ENCODE assay signal across 25 cellular contexts in genomic region chr17:7283471-7284216, GRCh38. TPM values are rescaled to one million over a fixed set of nuclear protein-coding genes. Genes with fewer than 3 reads are reported as not detected.
DNase-seq lines count a peak whose midpoint lies in the region; ATAC-seq and TF ChIP-seq lines count a peak whose summit lies in the region.
"Had no signal": no experiment of that assay in that cellular context is flagged by ENCODE, and none has a peak within 500 bp of the region (broad histone marks: within the 10 kb centered on the region; RNA-seq: fewer than 3 reads in every experiment).

No MANE protein-coding gene starts in this region.

- ATAC-seq in right cardiac atrium: no peak
- no peak for ATAC-seq in left cardiac atrium
- no peak for ATAC-seq in GM21381 (IDR thresholded peaks at IDR 0.05; ENCODE audit: unreplicated experiment)

- no peaks in the 10 kb centered on the region for H3K27me3 ChIP-seq in right cardiac atrium (ENCODE audit: control insufficient read depth, insufficient read depth)
- H3K27me3 ChIP-seq in osteoblast (ENCODE audit: insufficient read depth, low read length): peaks cover 48% of the 10 kb centered on the region
- no peaks in the 10 kb centered on the region for H3K27me3 ChIP-seq in prostate gland (replicated peaks; ENCODE audit: insufficient read depth)
- H3K27me3 ChIP-seq: breast epithelium, uterus had no signal

- peaks cover 47% of the 10 kb centered on the region for H3K4me1 Mint-ChIP-seq in dendritic cell treated with granulocyte-macrophage colony-stimulating factor and Interleukin-4, amounts not matched to agents 40 ng/mL and 50 ng/mL, for 4 days (ENCODE audit: low read depth)

- 80% methylated on average over 18 of the region's 18 CpGs for WGBS in right cardiac atrium
- WGBS in prostate gland: 88% methylated on average over 17 of the region's 18 CpGs

- H3K36me3 ChIP-seq in osteoblast (ENCODE audit: insufficient read depth, low read length) (no peaks in the 10 kb centered on the region), prostate gland (no peaks in the 10 kb centered on the region)
- H3K36me3 ChIP-seq: breast epithelium, uterus had no signal

- DNase-seq in right cardiac atrium: no peak
- no peak for DNase-seq in left cardiac atrium
- peak; percentile 68 for DNase-seq in osteoblast (ENCODE audit: insufficient read length, low spot score, missing footprints)
- no peak for DNase-seq in iPS-NIHi7 (ENCODE audit: extremely low spot score)
- DNase-seq in DMS79 treated with DMSO at 0.1 percent for 48 hours (lab: John Stamatoyannopoulos, UW): no peak
- no peak for DNase-seq in prostate gland (ENCODE audit: low spot score)
- DNase-seq: activated CD8-positive, alpha-beta memory T cell treated with anti-CD3 and anti-CD28 coated beads, Interleukin-2, amount 50 U/mL, for 48 hours; activated gamma-delta T cell; kidney; MV-4-11; naive B cell; NCI-H187 treated with DMSO at 0.1 percent for 48 hours; NCI-H774; SIG-M5; stimulated activated CD4-positive, alpha-beta T cell treated with anti-CD3 and anti-CD28 coated beads, Interleukin-4, amount 100 ng/mL, for 24 hours; substantia nigra; uterus had no signal

- H3K4me2 ChIP-seq in osteoblast (ENCODE audit: insufficient read depth, low read length): no peak overlapping the region

- no peaks in the 10 kb centered on the region for H4K20me1 ChIP-seq in osteoblast (ENCODE audit: insufficient read depth, low read length)

- TF ChIP-seq CTCF in osteoblast (IDR thresholded peaks at IDR 0.05; ENCODE audit: extremely low read depth, low read depth, low read length) (no peak), prostate gland (IDR thresholded peaks at IDR 0.05) (no peak)

- no peak overlapping the region for H2AFZ ChIP-seq in osteoblast (ENCODE audit: low read length)

- H3K9me3 Mint-ChIP-seq in dendritic cell treated with granulocyte-macrophage colony-stimulating factor and Interleukin-4, amounts not matched to agents 40 ng/mL and 50 ng/mL, for 4 days: no peaks in the 10 kb centered on the region
- H3K9me3 Mint-ChIP-seq: naive B cell; T-helper 1 cell treated with Interleukin-12 subunit alpha and Interleukin-12 subunit beta and Interleukin-4 antibody, amounts not matched to agents 30 μg/mL and 1 μg/mL, for 36 hours had no signal

- intact Hi-C loops in right cardiac atrium (cut with DNase I): loop anchor here in 1 of 4 donors (10.0 kb wide), 1 partner anchor 61 kb away; no protein-coding TSS in a partner anchor
- intact Hi-C loops in left cardiac atrium (cut with DNase I): loop anchor here in 1 of 2 donors (5.0 kb wide), 1 partner anchor 64 kb away; no protein-coding TSS in a partner anchor
- intact Hi-C loops in dendritic cell treated with granulocyte-macrophage colony-stimulating factor and Interleukin-4, amounts not matched to agents 40 ng/mL and 50 ng/mL, for 4 days (cut with micrococcal nuclease): loop anchor here (5.0 to 10.0 kb wide), 2 partner anchors 41 to 51 kb away; partner anchors contain the start of genes ACAP1 and GABARAP
- intact Hi-C loops in prostate gland (cut with DNase I): loop anchor here (10.0 kb wide), 1 partner anchor 239 kb away; the partner anchor contains the start of gene SLC16A11

- H3K4me1 ChIP-seq in right cardiac atrium (ENCODE audit: control insufficient read depth, insufficient read depth, low read length) (no peaks in the 10 kb centered on the region), osteoblast (ENCODE audit: insufficient read depth, low read length) (peaks cover 9% of the 10 kb centered on the region), prostate gland (replicated peaks) (peaks cover 9% of the 10 kb centered on the region)

- peak overlapping the region; percentile 57 for H3K27ac Mint-ChIP-seq in dendritic cell treated with granulocyte-macrophage colony-stimulating factor and Interleukin-4, amounts not matched to agents 40 ng/mL and 50 ng/mL, for 4 days
- H3K27ac Mint-ChIP-seq: T-helper 1 cell treated with Interleukin-12 subunit alpha and Interleukin-12 subunit beta and Interleukin-4 antibody, amounts not matched to agents 30 μg/mL and 1 μg/mL, for 36 hours had no signal

- H3K4me3 Mint-ChIP-seq in dendritic cell treated with granulocyte-macrophage colony-stimulating factor and Interleukin-4, amounts not matched to agents 40 ng/mL and 50 ng/mL, for 4 days: no peak overlapping the region
- H3K4me3 Mint-ChIP-seq: T-helper 1 cell treated with Interleukin-12 subunit alpha and Interleukin-12 subunit beta and Interleukin-4 antibody, amounts not matched to agents 30 μg/mL and 1 μg/mL, for 36 hours had no signal

- H3K9me3 ChIP-seq in right cardiac atrium (ENCODE audit: control insufficient read depth, low read length) (no peaks in the 10 kb centered on the region), osteoblast (ENCODE audit: low read depth, low read length) (no peaks in the 10 kb centered on the region), prostate gland (no peaks in the 10 kb centered on the region)
- H3K9me3 ChIP-seq: breast epithelium, uterus had no signal

- no peaks in the 10 kb centered on the region for H3K36me3 Mint-ChIP-seq in dendritic cell treated with granulocyte-macrophage colony-stimulating factor and Interleukin-4, amounts not matched to agents 40 ng/mL and 50 ng/mL, for 4 days (ENCODE audit: low read depth)
- H3K36me3 Mint-ChIP-seq: naive B cell had no signal

- no peak for TF ChIP-seq POLR2A in prostate gland (IDR thresholded peaks at IDR 0.05)

- H3K4me3 ChIP-seq in right cardiac atrium (ENCODE audit: low read length): peak overlapping the region; percentile 47
- H3K4me3 ChIP-seq in osteoblast (ENCODE audit: insufficient read depth, low read length): no peak overlapping the region
- no peak overlapping the region for H3K4me3 ChIP-seq in prostate gland
- H3K4me3 ChIP-seq: breast epithelium, uterus had no signal

- no peaks in the 10 kb centered on the region for H3K79me2 ChIP-seq in osteoblast (ENCODE audit: insufficient read depth, low read length)

- H3K27me3 Mint-ChIP-seq in dendritic cell treated with granulocyte-macrophage colony-stimulating factor and Interleukin-4, amounts not matched to agents 40 ng/mL and 50 ng/mL, for 4 days: peaks cover 97% of the 10 kb centered on the region

- H3K27ac ChIP-seq in right cardiac atrium (ENCODE audit: low read length) (peak overlapping the region; percentile 93), osteoblast (ENCODE audit: low read depth, low read length) (no peak overlapping the region), prostate gland (peak overlapping the region in 1 of 2 donors; percentile 27)
- H3K27ac ChIP-seq: breast epithelium, C4-2B, uterus had no signal

RNA-seq across cellular contexts. Expression of gene SLC2A4, which starts 2.1 kb away (rescaled TPM):
- total RNA-seq in right cardiac atrium (100 to 1,000 TPM in 3 of 4 donors, 10 to 100 TPM in 1; 57.6 to 146 (median 103) TPM), left cardiac atrium (10 to 100 TPM; 79.1 to 87.6 TPM), osteoblast (under 0.01 and 0.29 TPM in 2 replicates), prostate gland (10 to 100 TPM; 13.8 to 27.4 TPM)
- 83.1 TPM for polyA plus RNA-seq in right cardiac atrium
- total RNA-seq: endothelial cell of umbilical vein had no signal

RNA-seq across cellular contexts. Expression of gene YBX2, which starts 10.8 kb away (rescaled TPM):
- total RNA-seq in right cardiac atrium (1 to 10 TPM; 1.4 to 3.1 (median 1.8) TPM), left cardiac atrium (1 to 10 TPM; 1.2 to 1.9 TPM), osteoblast (under 0.01 TPM in 1 of 2 replicates, not detected in the other), prostate gland (10 to 100 TPM in 1 of 2 donors, under 1 TPM in 1; 0.64 to 49.1 TPM)
- 5.3 TPM for polyA plus RNA-seq in right cardiac atrium
- total RNA-seq: fibroblast of villous mesenchyme, HT1080 had no signal

RNA-seq across cellular contexts. Expression of gene CLDN7, which starts 21.4 kb away (rescaled TPM):
- 1 to 10 TPM; 1.8 to 3.4 (median 2.8) TPM for total RNA-seq in right cardiac atrium
- 2.9 TPM for polyA plus RNA-seq in right cardiac atrium
- 1 to 10 TPM; 2.1 to 4.9 TPM for total RNA-seq in left cardiac atrium
- total RNA-seq in osteoblast: 0.36 and 1.8 TPM in 2 replicates
- 10 to 100 TPM; 42.0 to 45.8 TPM for total RNA-seq in prostate gland
- total RNA-seq: HT1080 had no signal

RNA-seq across cellular contexts. Expression of gene EIF5A, which starts 23.8 kb away (rescaled TPM):
- total RNA-seq in right cardiac atrium (100 to 1,000 TPM; 259 to 311 (median 268) TPM), left cardiac atrium (100 to 1,000 TPM; 274 to 374 TPM), osteoblast (436 and 491 TPM in 2 replicates), prostate gland (100 to 1,000 TPM; 172 to 195 TPM)
- polyA plus RNA-seq in right cardiac atrium: 301 TPM

RNA-seq across cellular contexts. Expression of gene GPS2, which starts 31.5 kb away (rescaled TPM):
- total RNA-seq in right cardiac atrium: 10 to 100 TPM; 65.0 to 76.1 (median 65.8) TPM
- 68.4 TPM for polyA plus RNA-seq in right cardiac atrium
- 10 to 100 TPM; 59.3 to 63.4 TPM for total RNA-seq in left cardiac atrium
- total RNA-seq in osteoblast: 46.9 and 48.1 TPM in 2 replicates
- 100 to 1,000 TPM in 1 of 2 donors, 10 to 100 TPM in 1; 88.4 to 140 TPM for total RNA-seq in prostate gland

Comparison
In these comparisons a context has a peak if more than half of its experiments do, and no peak if none do; other contexts are left out.
1. RNA of gene SLC2A4, which starts 2.1 kb away (total RNA-seq): 57.6 to 146 TPM in right cardiac atrium, 79.1 to 87.6 TPM in left cardiac atrium and 13.8 to 27.4 TPM in prostate gland; under 0.01 to 0.29 TPM in osteoblast; every median in the first group is over 10 times any median in the second.
2. RNA of gene CLDN7, which starts 21.4 kb away (total RNA-seq): 42.0 to 45.8 TPM in prostate gland; 2.1 to 4.9 TPM in left cardiac atrium, 1.8 to 3.4 TPM in right cardiac atrium and 0.36 to 1.8 TPM in osteoblast; every median in the first group is over 4 times any median in the second.